In genomic region chr19:17282488-17283256, GRCh38 we compare ENCODE assay signal across 8 cellular contexts. TPM values are rescaled to one million over a fixed set of nuclear protein-coding genes. Genes with fewer than 3 reads are reported as not detected.
A peak's percentile ranks its signal among the peaks of the same experiment; 100 is the strongest.
DNase-seq lines count a peak whose midpoint lies in the region; ATAC-seq and TF ChIP-seq lines count a peak whose summit lies in the region.

No MANE protein-coding gene starts in this region.

- intact Hi-C loops in Panc1 (cut with micrococcal nuclease; ENCODE audit: unreplicated experiment), result loop anchor here (10.0 kb wide), 1 partner anchor 58 kb away; the partner anchor contains the start of gene OCEL1

- H3K36me3 ChIP-seq in Panc1 (ENCODE audit: control insufficient read depth, insufficient read depth, low read length) (no peaks in the 10 kb centered on the region), neural cell (ENCODE audit: insufficient read depth, low read length) (no peaks in the 10 kb centered on the region)

- H3K9me3 ChIP-seq in Panc1 (ENCODE audit: control insufficient read depth, insufficient read depth, low read depth, low read length) (no peaks in the 10 kb centered on the region), neural cell (ENCODE audit: low read length) (no peaks in the 10 kb centered on the region)

- H4K20me1 ChIP-seq in neural cell (ENCODE audit: insufficient read depth), result no peaks in the 10 kb centered on the region

- H3K4me3 ChIP-seq in Panc1 (ENCODE audit: low read depth in 2 of 2, low read length in 2 of 2) (peak overlapping the region; percentile 29 to 44), fibroblast of the aortic adventitia (ENCODE audit: low read depth, low read length) (peak overlapping the region; percentile 58), neural cell (ENCODE audit: low read length) (peak overlapping the region; percentile 38)

- TF ChIP-seq POLR2A in GM19099 (IDR thresholded peaks at IDR 0.05; ENCODE audit: extremely low read depth, insufficient read length, low read depth), result peak; percentile 25

- H3K27me3 Mint-ChIP-seq in IgD-negative memory B cell, result no peaks in the 10 kb centered on the region
- H3K27me3 Mint-ChIP-seq in activated T-cell treated with anti-CD3 and anti-CD28 coated beads, Interleukin-2, amount 50 U/mL, for 72 hours (ENCODE audit: low read depth), result peaks cover 5% of the 10 kb centered on the region
- H3K27me3 Mint-ChIP-seq in stimulated activated naive CD8-positive, alpha-beta T cell treated with anti-CD3 and anti-CD28 coated beads, Interleukin-15, Interleukin-2, amounts not matched to agents 100 ng/mL and 50 ng/mL, for 24 hours, result no peaks in the 10 kb centered on the region

- no peaks in the 10 kb centered on the region for H3K9me2 ChIP-seq in neural cell (ENCODE audit: insufficient read depth, low read length)

- TF ChIP-seq EP300 in neural cell (conservative IDR thresholded peaks at IDR 0.05; ENCODE audit: poor library complexity, severe bottlenecking), result no peak

- CTCF ChIA-PET in Panc1 (lab: Charles Lee), result interaction anchor here (1.2 to 1.3 kb wide), 2 partner anchors 16 to 27 kb away, joined by 4 read pairs; partner anchors contain the start of gene DDA1

- BruUV-seq in Panc1 (replicated peaks; lab: Mats Ljungman, UMichigan), result no TSS peak

- peak; percentile 97 for ATAC-seq in Panc1
- ATAC-seq in activated T-cell treated with anti-CD3 and anti-CD28 coated beads, Interleukin-2, amount 50 U/mL, for 72 hours (replicated peaks in 1 of 2), result peak; percentile 92 to 93

- no peaks in the 10 kb centered on the region for H3F3A ChIP-seq in neural cell (ENCODE audit: insufficient read depth, low read length, poor library complexity, severe bottlenecking)

- TF ChIP-seq RAD21 in neural cell (conservative IDR thresholded peaks at IDR 0.05), result peak; percentile 74

- peaks cover 0 to 4% (median 0%) of the 10 kb centered on the region in 3 donors for H3K4me1 Mint-ChIP-seq in IgD-negative memory B cell
- peaks cover 9% of the 10 kb centered on the region for H3K4me1 Mint-ChIP-seq in activated T-cell treated with anti-CD3 and anti-CD28 coated beads, Interleukin-2, amount 50 U/mL, for 72 hours (ENCODE audit: low read depth)
- H3K4me1 Mint-ChIP-seq in stimulated activated naive CD8-positive, alpha-beta T cell treated with anti-CD3 and anti-CD28 coated beads, Interleukin-15, Interleukin-2, amounts not matched to agents 100 ng/mL and 50 ng/mL, for 24 hours (ENCODE audit: low read depth), result peaks cover 6% of the 10 kb centered on the region

- no peaks in the 10 kb centered on the region for H3K36me3 Mint-ChIP-seq in IgD-negative memory B cell
- H3K36me3 Mint-ChIP-seq in activated T-cell treated with anti-CD3 and anti-CD28 coated beads, Interleukin-2, amount 50 U/mL, for 72 hours (ENCODE audit: insufficient read depth in 2 of 2), result no peaks in the 10 kb centered on the region
- H3K36me3 Mint-ChIP-seq in stimulated activated naive CD8-positive, alpha-beta T cell treated with anti-CD3 and anti-CD28 coated beads, Interleukin-15, Interleukin-2, amounts not matched to agents 100 ng/mL and 50 ng/mL, for 24 hours (ENCODE audit: low read depth), result peaks cover 28% of the 10 kb centered on the region

- H3K9ac ChIP-seq in neural cell (ENCODE audit: low read length), result no peak overlapping the region

- TF ChIP-seq CTCF in Panc1 (IDR thresholded peaks at IDR 0.05) (peak; percentile 91), fibroblast of the aortic adventitia (IDR thresholded peaks at IDR 0.05; ENCODE audit: insufficient read depth, low read length) (peak; percentile 90), neural cell (IDR thresholded peaks at IDR 0.05; ENCODE audit: poor library complexity, severe bottlenecking) (peak; percentile 79)

- H3K27ac ChIP-seq in Panc1 (ENCODE audit: low read length) (no peak overlapping the region), neural cell (ENCODE audit: low read length) (no peak overlapping the region)

- H2AFZ ChIP-seq in neural cell (ENCODE audit: low read depth, low read length), result no peak overlapping the region

- in situ Hi-C loops in Panc1 (cut with HindIII; ENCODE audit: low pct_unique_long_range_greater_than_20kb, low sequenced_read_pairs), result no loop called here

- no peaks in the 10 kb centered on the region for H3K9me3 Mint-ChIP-seq in IgD-negative memory B cell
- no peaks in the 10 kb centered on the region for H3K9me3 Mint-ChIP-seq in activated T-cell treated with anti-CD3 and anti-CD28 coated beads, Interleukin-2, amount 50 U/mL, for 72 hours
- H3K9me3 Mint-ChIP-seq in stimulated activated naive CD8-positive, alpha-beta T cell treated with anti-CD3 and anti-CD28 coated beads, Interleukin-15, Interleukin-2, amounts not matched to agents 100 ng/mL and 50 ng/mL, for 24 hours, result no peaks in the 10 kb centered on the region

- no peaks in the 10 kb centered on the region for H3K4me1 ChIP-seq in Panc1 (ENCODE audit: control insufficient read depth, insufficient read depth, low read length)

- H3K27ac Mint-ChIP-seq in IgD-negative memory B cell, result peak overlapping the region in 1 of 3 donors; percentile 90
- H3K27ac Mint-ChIP-seq in activated T-cell treated with anti-CD3 and anti-CD28 coated beads, Interleukin-2, amount 50 U/mL, for 72 hours, result peak overlapping the region; percentile 64
- H3K27ac Mint-ChIP-seq in stimulated activated naive CD8-positive, alpha-beta T cell treated with anti-CD3 and anti-CD28 coated beads, Interleukin-15, Interleukin-2, amounts not matched to agents 100 ng/mL and 50 ng/mL, for 24 hours, result peak overlapping the region; percentile 85

- no peaks in the 10 kb centered on the region for H3K79me2 ChIP-seq in neural cell (replicated peaks; ENCODE audit: insufficient read depth, low read length)

- POLR2A ChIA-PET in Panc1 (lab: Charles Lee), result no interaction called here

- H3K4me3 Mint-ChIP-seq in IgD-negative memory B cell, result peak overlapping the region; percentile 83 to 93 (median 90)
- peak overlapping the region; percentile 90 to 94 for H3K4me3 Mint-ChIP-seq in activated T-cell treated with anti-CD3 and anti-CD28 coated beads, Interleukin-2, amount 50 U/mL, for 72 hours
- H3K4me3 Mint-ChIP-seq in stimulated activated naive CD8-positive, alpha-beta T cell treated with anti-CD3 and anti-CD28 coated beads, Interleukin-15, Interleukin-2, amounts not matched to agents 100 ng/mL and 50 ng/mL, for 24 hours, result peak overlapping the region; percentile 90

- H3K27me3 ChIP-seq in Panc1 (ENCODE audit: control insufficient read depth, insufficient read depth, low read length) (no peaks in the 10 kb centered on the region), neural cell (ENCODE audit: insufficient read depth, low read depth, low read length) (peaks cover 12% of the 10 kb centered on the region)

- H3K4me2 ChIP-seq in neural cell (ENCODE audit: low read length), result no peak overlapping the region

- DNase-seq in AG20443 (ENCODE audit: low spot score) (peak; percentile 92), Panc1 (ENCODE audit: low read depth, low spot score) (no peak), fibroblast of the aortic adventitia (ENCODE audit: low read depth) (peak; percentile 68)
- peak; percentile 87 to 91 for DNase-seq in activated T-cell treated with anti-CD3 and anti-CD28 coated beads, Interleukin-2, amount 50 U/mL, for 72 hours

TF ChIP-seq in neural cell, 6 proteins besides CTCF, POLR2A, EP300 and RAD21 (continues in another document):
- TF ChIP-seq TAF1 (IDR thresholded peaks at IDR 0.05; ENCODE audit: low read depth), result no peak
- no peak for TF ChIP-seq EZH2 (IDR thresholded peaks at IDR 0.05; ENCODE audit: borderline replicate concordance, insufficient read depth, low read length, poor library complexity, severe bottlenecking)

RNA-seq across cellular contexts. Expression of gene ANKLE1, which starts 1.0 kb away (rescaled TPM):
- polyA plus RNA-seq in IgD-negative memory B cell, result 6.1 TPM
- total RNA-seq in Panc1 (2021; ENCODE audit: unreplicated experiment), result 1.1 TPM
- 1.4 TPM for polyA plus RNA-seq in Panc1 (2012; ENCODE audit: insufficient read length)
- total RNA-seq in activated T-cell treated with anti-CD3 and anti-CD28 coated beads, Interleukin-2, amount 50 U/mL, for 72 hours, result 1 to 10 TPM; 5.8 to 8.9 TPM
- 0.09 and 0.41 TPM in 2 replicates for total RNA-seq in fibroblast of the aortic adventitia (ENCODE audit: low replicate concordance)
- polyA plus RNA-seq in neural cell, result 9.3 and 12.4 TPM in 2 replicates
- polyA minus RNA-seq in neural cell, result 1.3 and 2.9 TPM in 2 replicates

RNA-seq across cellular contexts. Expression of gene BABAM1, which starts 15.4 kb away (rescaled TPM):
- polyA plus RNA-seq in IgD-negative memory B cell, result 115 TPM
- 79.5 TPM for total RNA-seq in Panc1 (2021; ENCODE audit: unreplicated experiment)
- 119 TPM for polyA plus RNA-seq in Panc1 (2012; ENCODE audit: insufficient read length)
- 10 to 100 TPM; 86.6 to 96.1 TPM for total RNA-seq in activated T-cell treated with anti-CD3 and anti-CD28 coated beads, Interleukin-2, amount 50 U/mL, for 72 hours
- 59.3 and 72.1 TPM in 2 replicates for total RNA-seq in fibroblast of the aortic adventitia (ENCODE audit: low replicate concordance)
- 123 and 132 TPM in 2 replicates for polyA plus RNA-seq in neural cell
- polyA minus RNA-seq in neural cell, result 57.6 and 70.8 TPM in 2 replicates

RNA-seq across cellular contexts. Expression of gene USHBP1, which starts 18.1 kb away (rescaled TPM):
- polyA plus RNA-seq in IgD-negative memory B cell, result not detected
- total RNA-seq in Panc1 (2021; ENCODE audit: unreplicated experiment), result not detected
- polyA plus RNA-seq in Panc1 (2012; ENCODE audit: insufficient read length), result 0.39 TPM
- total RNA-seq in activated T-cell treated with anti-CD3 and anti-CD28 coated beads, Interleukin-2, amount 50 U/mL, for 72 hours, result under 1 TPM; 0.19 to 0.46 TPM
- not detected in 2 replicates for total RNA-seq in fibroblast of the aortic adventitia (ENCODE audit: low replicate concordance)
- 0.59 TPM in 1 of 2 replicates, not detected in the other for polyA plus RNA-seq in neural cell
- not detected in 2 replicates for polyA minus RNA-seq in neural cell

RNA-seq across cellular contexts. Expression of gene ABHD8, which starts 20.6 kb away (rescaled TPM):
- polyA plus RNA-seq in IgD-negative memory B cell (8.5 TPM), neural cell (28.1 and 31.6 TPM in 2 replicates)
- total RNA-seq in Panc1 (2021; ENCODE audit: unreplicated experiment) (19.6 TPM), fibroblast of the aortic adventitia (ENCODE audit: low replicate concordance) (12.5 and 13.3 TPM in 2 replicates)
- polyA plus RNA-seq in Panc1 (2012; ENCODE audit: insufficient read length), result 30.1 TPM
- total RNA-seq in activated T-cell treated with anti-CD3 and anti-CD28 coated beads, Interleukin-2, amount 50 U/mL, for 72 hours, result 10 to 100 TPM; 16.1 to 16.6 TPM
- polyA minus RNA-seq in neural cell, result 29.6 and 31.9 TPM in 2 replicates

RNA-seq across cellular contexts. Expression of gene MRPL34, which starts 23.0 kb away (rescaled TPM):
- 218 TPM for polyA plus RNA-seq in IgD-negative memory B cell
- 87.7 TPM for total RNA-seq in Panc1 (2021; ENCODE audit: unreplicated experiment)
- 94.2 TPM for polyA plus RNA-seq in Panc1 (2012; ENCODE audit: insufficient read length)
- 10 to 100 TPM; 75.0 to 75.8 TPM for total RNA-seq in activated T-cell treated with anti-CD3 and anti-CD28 coated beads, Interleukin-2, amount 50 U/mL, for 72 hours
- total RNA-seq in fibroblast of the aortic adventitia (ENCODE audit: low replicate concordance), result 22.7 and 34.3 TPM in 2 replicates
- 61.7 and 85.1 TPM in 2 replicates for polyA plus RNA-seq in neural cell
- polyA minus RNA-seq in neural cell, result 15.8 and 24.3 TPM in 2 replicates
